ENCODE assay signal across 8 cellular contexts in the genomic region with DNA sequence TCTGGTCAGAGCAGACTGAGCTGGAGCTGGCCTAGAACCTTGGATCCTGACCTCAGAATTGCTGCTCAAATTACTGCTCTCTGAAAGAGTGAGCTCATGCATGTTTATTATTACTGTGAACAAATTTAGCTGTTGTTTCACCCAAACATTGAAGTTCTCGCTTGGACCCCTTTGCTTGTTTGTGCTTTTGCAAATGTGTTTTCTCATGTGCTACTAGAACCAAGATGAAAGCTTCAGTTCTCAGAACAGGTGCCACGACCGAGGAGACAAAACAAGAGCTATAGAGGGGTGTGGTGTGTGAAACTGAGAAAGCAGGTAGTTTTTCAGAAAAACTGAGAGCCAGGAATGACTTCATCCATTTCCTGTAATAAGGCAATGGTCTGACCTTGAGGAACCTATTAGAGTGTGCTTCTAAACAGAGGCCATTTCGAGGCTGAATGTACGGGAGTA. TPM values are rescaled to one million over a fixed set of nuclear protein-coding genes. Genes with fewer than 3 reads are reported as not detected.
DNase-seq lines count a peak whose midpoint lies in the region; ATAC-seq, FAIRE-seq and TF ChIP-seq lines count a peak whose summit lies in the region.

No MANE protein-coding gene starts in this region.

- ATAC-seq in GM19467 (IDR thresholded peaks at IDR 0.05; ENCODE audit: unreplicated experiment) = peak; percentile 97
- peak; percentile 97 for ATAC-seq in HG03175 (IDR thresholded peaks at IDR 0.05; ENCODE audit: unreplicated experiment)
- ATAC-seq in central memory CD8-positive, alpha-beta T cell (replicated peaks; ENCODE audit: extremely low read depth, poor library complexity, severe bottlenecking) = no peak

- no TSS peak for BruUV-seq in MCF 10A (replicated peaks; lab: Mats Ljungman, UMichigan)

- no peak overlapping the region for H3K4me3 Mint-ChIP-seq in central memory CD8-positive, alpha-beta T cell
- H3K4me3 Mint-ChIP-seq in osteocyte (ENCODE audit: unreplicated experiment) (no peak overlapping the region), MCF 10A (ENCODE audit: unreplicated experiment) (no peak overlapping the region)

- DNase-seq in GM12892 (ENCODE audit: insufficient read length) (peak; percentile 14), osteocyte (ENCODE audit: extremely low spot score, unreplicated experiment) (no peak), Peyer's patch (no peak), MCF 10A (ENCODE audit: unreplicated experiment) (no peak), cerebellar cortex (ENCODE audit: low spot score) (no peak)
- no peak for DNase-seq in central memory CD8-positive, alpha-beta T cell (ENCODE audit: low spot score in 2 of 2)

- H3K27me3 ChIP-seq in Peyer's patch = no peaks in the 10 kb centered on the region

- no peak for TF ChIP-seq CTCF in osteocyte (IDR thresholded peaks at IDR 0.05)
- TF ChIP-seq CTCF in Peyer's patch (IDR thresholded peaks at IDR 0.05) = no peak
- TF ChIP-seq CTCF in MCF 10A (IDR thresholded peaks at IDR 0.05; ENCODE audit: unreplicated experiment) = no peak

- H3K27me3 Mint-ChIP-seq in central memory CD8-positive, alpha-beta T cell = no peaks in the 10 kb centered on the region
- H3K27me3 Mint-ChIP-seq in osteocyte (ENCODE audit: unreplicated experiment) (peaks cover 9% of the 10 kb centered on the region), MCF 10A (ENCODE audit: insufficient read depth, unreplicated experiment) (no peaks in the 10 kb centered on the region)

- H3K4me3 ChIP-seq in Peyer's patch = no peak overlapping the region

- H3K4me1 ChIP-seq in Peyer's patch = no peaks in the 10 kb centered on the region

- CTCF ChIA-PET in MCF 10A (lab: Yijun Ruan, JAX) = interaction anchor here (0.6 kb wide), 1 partner anchor 59 kb away, joined by 3 read pairs; no protein-coding TSS in a partner anchor

- TF ChIP-seq POLR2A in GM12892 (IDR thresholded peaks at IDR 0.05; ENCODE audit: low read depth, low read length) (no peak), Peyer's patch (IDR thresholded peaks at IDR 0.05) (no peak)

- H3K27ac Mint-ChIP-seq in central memory CD8-positive, alpha-beta T cell (ENCODE audit: low read depth) = peak overlapping the region; percentile 9
- H3K27ac Mint-ChIP-seq in osteocyte (ENCODE audit: unreplicated experiment) (no peak overlapping the region), MCF 10A (ENCODE audit: low read depth, unreplicated experiment) (no peak overlapping the region)

- H3K27ac ChIP-seq in Peyer's patch = no peak overlapping the region

- intact Hi-C loops in MCF 10A (cut with micrococcal nuclease) = no loop called here

- POLR2A ChIA-PET in MCF 10A (lab: Yijun Ruan, JAX) = interaction anchor here (1.3 kb wide), 1 partner anchor 306 kb away, joined by 3 read pairs; the partner anchor contains the start of gene RMND1

- no peaks in the 10 kb centered on the region for H3K9me3 Mint-ChIP-seq in central memory CD8-positive, alpha-beta T cell
- no peaks in the 10 kb centered on the region for H3K9me3 Mint-ChIP-seq in osteocyte (ENCODE audit: unreplicated experiment)
- H3K9me3 Mint-ChIP-seq in MCF 10A (ENCODE audit: unreplicated experiment) = peaks cover 9% of the 10 kb centered on the region

- no peaks in the 10 kb centered on the region for H3K36me3 Mint-ChIP-seq in central memory CD8-positive, alpha-beta T cell (ENCODE audit: insufficient read depth)
- H3K36me3 Mint-ChIP-seq in osteocyte (ENCODE audit: unreplicated experiment) (no peaks in the 10 kb centered on the region), MCF 10A (ENCODE audit: insufficient read depth, unreplicated experiment) (no peaks in the 10 kb centered on the region)

- H3K9me3 ChIP-seq in Peyer's patch = no peaks in the 10 kb centered on the region

- H3K36me3 ChIP-seq in Peyer's patch = no peaks in the 10 kb centered on the region

- H3K4me1 Mint-ChIP-seq in central memory CD8-positive, alpha-beta T cell = peaks cover 8% of the 10 kb centered on the region
- H3K4me1 Mint-ChIP-seq in osteocyte (ENCODE audit: unreplicated experiment) (no peaks in the 10 kb centered on the region), MCF 10A (ENCODE audit: insufficient read depth, unreplicated experiment) (no peaks in the 10 kb centered on the region)

- FAIRE-seq in GM12892 (lab: Jason Lieb, UNC) = peak; percentile 81

RNA-seq across cellular contexts. Expression of gene ESR1, which starts 50.0 kb away (rescaled TPM):
- polyA plus RNA-seq in GM12892 (2012; ENCODE audit: missing spikeins) = 0.06 TPM
- total RNA-seq in osteocyte (not detected in 2 replicates), Peyer's patch (1 to 10 TPM in 1 of 4 donors, under 1 TPM in 1, not detected in 2; 0.13 to 7.4 TPM), MCF 10A (2022) (0.05 TPM in 2 replicates)
